ENCODE assay signal across 21 cellular contexts in the genomic region with DNA sequence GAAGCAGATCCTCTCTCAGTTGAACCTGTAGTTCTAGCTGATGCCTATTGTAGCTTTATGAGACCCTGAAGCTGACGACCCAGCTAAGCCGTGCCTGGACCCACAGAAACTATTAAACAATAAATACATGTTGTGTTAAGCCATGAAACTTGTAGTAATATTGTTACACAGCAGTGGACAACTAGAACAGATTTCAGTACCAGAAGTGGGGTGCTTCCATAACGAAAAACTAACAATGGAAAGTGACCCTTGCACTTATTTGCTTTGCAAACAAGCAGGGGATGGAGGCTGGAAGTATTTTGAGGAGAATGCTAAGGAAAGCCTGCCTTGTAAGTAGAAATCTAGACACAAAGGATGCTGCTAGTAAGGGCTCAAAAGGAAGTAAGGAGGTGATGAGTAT. TPM values are rescaled to one million over a fixed set of nuclear protein-coding genes. Genes with fewer than 3 reads are reported as not detected.
DNase-seq lines count a peak whose midpoint lies in the region; ATAC-seq, FAIRE-seq and TF ChIP-seq lines count a peak whose summit lies in the region.
"Had no signal": no experiment of that assay in that cellular context is flagged by ENCODE, and none has a peak within 500 bp of the region (broad histone marks: within the 10 kb centered on the region; RNA-seq: fewer than 3 reads in every experiment).

No MANE protein-coding gene starts in this region.

- H4K20me1 ChIP-seq in K562 (replicated peaks; ENCODE audit: control insufficient read depth, insufficient read depth, low read length) (no peaks in the 10 kb centered on the region), smooth muscle cell (ENCODE audit: low read depth) (no peaks in the 10 kb centered on the region)
- H4K20me1 ChIP-seq: BLaER1 had no signal

- no peak for DNase-seq in K562 (ENCODE audit: extremely low read depth in 1 of 4, low spot score in 3 of 4)
- DNase-seq in nucleus accumbens (lab: John Stamatoyannopoulos, UW), result no peak
- no peak for DNase-seq in smooth muscle cell (lab: John Stamatoyannopoulos, UW; ENCODE audit: unreplicated experiment)
- no peak for DNase-seq in SKM-1 (lab: John Stamatoyannopoulos, UW; ENCODE audit: unreplicated experiment)
- DNase-seq: 8988T; ACHN; BE2C; Caco-2; Calu3; CD4-positive, alpha-beta T cell; CD8-positive, alpha-beta T cell; DMS79 treated with DMSO at 0.1 percent for 48 hours; GF-D8 had no signal

- no peak overlapping the region for H2AFZ ChIP-seq in K562 (ENCODE audit: low read depth, low read length)
- H2AFZ ChIP-seq in smooth muscle cell (ENCODE audit: low read depth), result no peak overlapping the region

- H3K27me3 ChIP-seq in K562 (ENCODE audit: control insufficient read depth in 2 of 2, insufficient read depth in 2 of 2, low read length in 2 of 2) (peaks cover 5 to 6% of the 10 kb centered on the region in 2 experiments; a peak in 2 of 5 replicates), smooth muscle cell (ENCODE audit: low read depth) (no peaks in the 10 kb centered on the region)
- H3K27me3 ChIP-seq: BLaER1 had no signal

- intact Hi-C loops in K562 (cut with micrococcal nuclease), result no loop called here

- no peaks in the 10 kb centered on the region for H3K9me3 ChIP-seq in K562 (replicated peaks; ENCODE audit: control insufficient read depth, insufficient read depth, low read depth, low read length)
- H3K9me3 ChIP-seq in mesodermal cell (ENCODE audit: control insufficient read depth, low read length), result peaks cover 10% of the 10 kb centered on the region
- no peaks in the 10 kb centered on the region for H3K9me3 ChIP-seq in smooth muscle cell (replicated peaks; ENCODE audit: low read depth)
- H3K9me3 ChIP-seq: BE2C had no signal

- no peaks in the 10 kb centered on the region for H3F3A ChIP-seq in smooth muscle cell (ENCODE audit: low read depth)

- ATAC-seq in K562, result no peak
- ATAC-seq: CD8-positive, alpha-beta T cell had no signal

- no peak overlapping the region for H3K4me2 ChIP-seq in K562 (ENCODE audit: insufficient read depth, low read length)
- no peak overlapping the region for H3K4me2 ChIP-seq in smooth muscle cell
- H3K4me2 ChIP-seq: BLaER1 had no signal

- TF ChIP-seq EP300 in K562 (IDR thresholded peaks at IDR 0.05; ENCODE audit: low read length), result no peak

- H3K79me2 ChIP-seq in K562 (ENCODE audit: control insufficient read depth, insufficient read depth, low read length) (no peaks in the 10 kb centered on the region), smooth muscle cell (ENCODE audit: low read depth) (no peaks in the 10 kb centered on the region)

- no peak for TF ChIP-seq POLR2A in K562 (conservative IDR thresholded peaks at IDR 0.05)

- no peak for TF ChIP-seq CTCF in K562 (IDR thresholded peaks at IDR 0.05 in 2 of 3, conservative IDR thresholded peaks at IDR 0.05 in 1 of 3; ENCODE audit: insufficient read depth in 2 of 3, low read depth in 1 of 3, low read length in 3 of 3)
- TF ChIP-seq CTCF in smooth muscle cell (IDR thresholded peaks at IDR 0.05; ENCODE audit: borderline replicate concordance, insufficient read depth, poor library complexity, severe bottlenecking), result no peak

- FAIRE-seq in K562 (lab: Jason Lieb, UNC), result no peak
- FAIRE-seq: A204.1, D721Med, G401.6, GM12891, GM19239 had no signal

- no peaks in the 10 kb centered on the region for H3K4me1 ChIP-seq in K562 (replicated peaks in 1 of 2; ENCODE audit: control insufficient read depth in 2 of 2, insufficient read depth in 2 of 2, low read length in 2 of 2)
- H3K4me1 ChIP-seq in mesodermal cell (ENCODE audit: control insufficient read depth, insufficient read depth, low read length, poor library complexity, severe bottlenecking), result no peaks in the 10 kb centered on the region
- no peaks in the 10 kb centered on the region for H3K4me1 ChIP-seq in smooth muscle cell (ENCODE audit: low read depth)
- H3K4me1 ChIP-seq: BE2C, BLaER1 had no signal

- no peak for TF ChIP-seq RAD21 in K562 (CRISPR knock-in tag; conservative IDR thresholded peaks at IDR 0.05 in 1 of 2, IDR thresholded peaks at IDR 0.05 in 1 of 2)

- H3K36me3 ChIP-seq in K562 (ENCODE audit: control insufficient read depth, insufficient read depth, low read length) (no peaks in the 10 kb centered on the region), mesodermal cell (ENCODE audit: control insufficient read depth, insufficient read depth, low read length) (no peaks in the 10 kb centered on the region), smooth muscle cell (ENCODE audit: low read depth) (no peaks in the 10 kb centered on the region)
- H3K36me3 ChIP-seq: BE2C, BLaER1 had no signal

- in situ Hi-C loops in K562 (cut with MboI), result loop anchor here (25.0 kb wide), 1 partner anchor 940 kb away; no protein-coding TSS in a partner anchor

- 0% methylated on average over 3 of the region's 3 CpGs for WGBS in K562 (ENCODE audit: insufficient coverage, low coverage, missing lambda C conversion rate)
- 90 to 100% methylated on average over 1 of the region's 3 CpGs for WGBS in mesodermal cell (ENCODE audit: insufficient coverage in 2 of 2), 2 experiments
- WGBS in smooth muscle cell (ENCODE audit: low lambda C conversion rate), result 57% methylated on average over 3 of the region's 3 CpGs

- H3K9ac ChIP-seq in K562 (ENCODE audit: insufficient read depth in 1 of 2, low read depth in 2 of 2, low read length in 2 of 2) (no peak overlapping the region), smooth muscle cell (ENCODE audit: low read depth) (no peak overlapping the region)
- H3K9ac ChIP-seq: BLaER1 had no signal

- no peaks in the 10 kb centered on the region for H3K9me1 ChIP-seq in K562 (ENCODE audit: control insufficient read depth, insufficient read depth, low read length)

- no TSS peak for BruUV-seq in K562 (replicated peaks; lab: Mats Ljungman, UMichigan)

- H3K27ac ChIP-seq in K562 (ENCODE audit: extremely low read depth, low read depth, low read length), result no peak overlapping the region
- H3K27ac ChIP-seq in mesodermal cell (ENCODE audit: low read depth, low read length, severe bottlenecking), result peak overlapping the region; percentile 90
- H3K27ac ChIP-seq in smooth muscle cell (ENCODE audit: low read depth), result no peak overlapping the region
- H3K27ac ChIP-seq: BLaER1, C4-2B had no signal

- POLR2A ChIA-PET in K562 (lab: Yijun Ruan, JAX), result interaction anchor here (1.1 kb wide), 1 partner anchor 8 kb away, joined by 3 read pairs; no protein-coding TSS in a partner anchor

- CTCF ChIA-PET in K562 (lab: Yijun Ruan, JAX; ENCODE audit: low intra/inter-chr PET ratio), result no interaction called here

- no peak overlapping the region for H3K4me3 ChIP-seq in K562
- no peak overlapping the region for H3K4me3 ChIP-seq in mesodermal cell (ENCODE audit: extremely low read depth, insufficient read depth, low read length, poor library complexity, severe bottlenecking)
- H3K4me3 ChIP-seq in smooth muscle cell, result no peak overlapping the region
- H3K4me3 ChIP-seq: BLaER1 had no signal

TF ChIP-seq in K562, 482 proteins besides CTCF, POLR2A, EP300 and RAD21:
- peak; percentile 93 for TF ChIP-seq ZNF707 (CRISPR knock-in tag; conservative IDR thresholded peaks at IDR 0.05)
- no peak for TF ChIP-seq SNIP1 (IDR thresholded peaks at IDR 0.05; ENCODE audit: low read depth)
- TF ChIP-seq, protein P1, sequence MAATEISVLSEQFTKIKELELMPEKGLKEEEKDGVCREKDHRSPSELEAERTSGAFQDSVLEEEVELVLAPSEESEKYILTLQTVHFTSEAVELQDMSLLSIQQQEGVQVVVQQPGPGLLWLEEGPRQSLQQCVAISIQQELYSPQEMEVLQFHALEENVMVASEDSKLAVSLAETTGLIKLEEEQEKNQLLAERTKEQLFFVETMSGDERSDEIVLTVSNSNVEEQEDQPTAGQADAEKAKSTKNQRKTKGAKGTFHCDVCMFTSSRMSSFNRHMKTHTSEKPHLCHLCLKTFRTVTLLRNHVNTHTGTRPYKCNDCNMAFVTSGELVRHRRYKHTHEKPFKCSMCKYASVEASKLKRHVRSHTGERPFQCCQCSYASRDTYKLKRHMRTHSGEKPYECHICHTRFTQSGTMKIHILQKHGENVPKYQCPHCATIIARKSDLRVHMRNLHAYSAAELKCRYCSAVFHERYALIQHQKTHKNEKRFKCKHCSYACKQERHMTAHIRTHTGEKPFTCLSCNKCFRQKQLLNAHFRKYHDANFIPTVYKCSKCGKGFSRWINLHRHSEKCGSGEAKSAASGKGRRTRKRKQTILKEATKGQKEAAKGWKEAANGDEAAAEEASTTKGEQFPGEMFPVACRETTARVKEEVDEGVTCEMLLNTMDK (IDR thresholded peaks at IDR 0.05; ENCODE audit: borderline replicate concordance, insufficient read depth, low read depth, low read length, poor library complexity, severe bottlenecking), result no peak
- no peak for TF ChIP-seq ZNF785 (CRISPR knock-in tag; IDR thresholded peaks at IDR 0.05)

RNA-seq across cellular contexts. Expression of gene HEATR1, which starts 18.1 kb away (rescaled TPM):
- 93.9 and 226 TPM in 2 replicates for total RNA-seq in K562 (2011; cell fraction: chromatin; rRNA removed; ENCODE audit: low replicate concordance)
- 38.4 and 45.5 TPM in 2 replicates for total RNA-seq in K562 (2011; cell fraction: nucleolus; rRNA removed)
- 67.1 and 89.0 TPM in 2 replicates for total RNA-seq in K562 (2011; cell fraction: nucleoplasm; rRNA removed)
- total RNA-seq in K562 (2014; rRNA removed) (50.9 and 54.2 TPM in 2 replicates), K562 (2014; rRNA removed; fragmentation: Illumina TruSeq; extraction: Trizol) (101 and 108 TPM in 2 replicates), K562 (2015; rRNA removed; fragmentation: Illumina TruSeq; extraction: Trizol) (82.5 and 89.5 TPM in 2 replicates), K562 (2021) (108 and 113 TPM in 2 replicates), smooth muscle cell (25.3 and 29.0 TPM in 2 replicates)
- polyA plus RNA-seq in K562 (2011; rRNA removed) (30.3 and 36.6 TPM in 2 replicates), K562 (2014; fragmentation: Illumina TruSeq; extraction: Trizol) (44.0 and 51.6 TPM in 2 replicates), K562 (2014; fragmentation: Nextera tagmentation; extraction: Ambion mirVana) (10 to 100 TPM; 28.3 to 30.9 TPM), K562 (2014; rRNA removed) (28.4 and 30.6 TPM in 2 replicates), smooth muscle cell (6.9 and 7.4 TPM in 2 replicates)
- 10.5 and 13.2 TPM in 2 replicates for polyA plus RNA-seq in K562 (2011; cell fraction: cytosol; rRNA removed)
- 42.6 and 43.8 TPM in 2 replicates for polyA plus RNA-seq in K562 (2011; cell fraction: nucleus; rRNA removed)
- 25.8 and 36.8 TPM in 2 replicates for polyA plus RNA-seq in K562 (2012)
- polyA minus RNA-seq in K562 (2011; rRNA and poly(A)+ RNA removed), result 202 and 234 TPM in 2 replicates
- polyA minus RNA-seq in K562 (2011; cell fraction: cytosol; rRNA and poly(A)+ RNA removed), result 52.4 and 87.3 TPM in 2 replicates
- 68.7 and 101 TPM in 2 replicates for polyA minus RNA-seq in K562 (2011; cell fraction: nucleus; rRNA and poly(A)+ RNA removed)
- 25.9 TPM for polyA plus RNA-seq in mesodermal cell (2013, experiment 1 of 2)
- 25.2 TPM for polyA plus RNA-seq in mesodermal cell (2013, experiment 2 of 2)
